27 cellular contexts compared by ENCODE assay signal in genomic region chr21:33305344-33305671, GRCh38. TPM values are rescaled to one million over a fixed set of nuclear protein-coding genes. Genes with fewer than 3 reads are reported as not detected.
A peak's percentile ranks its signal among the peaks of the same experiment; 100 is the strongest.
DNase-seq lines count a peak whose midpoint lies in the region; ATAC-seq, FAIRE-seq and TF ChIP-seq lines count a peak whose summit lies in the region.
"Had no signal": no experiment of that assay in that cellular context is flagged by ENCODE, and none has a peak within 500 bp of the region (broad histone marks: within the 10 kb centered on the region; RNA-seq: fewer than 3 reads in every experiment).

No MANE protein-coding gene starts in this region.

- H3K27ac ChIP-seq in BLaER1 treated with 17β-estradiol and CSF1 and Interleukin-3, amounts not matched to agents 10 nM and 100 nM: peak overlapping the region; percentile 68 to 98 (median 93); a peak in 21 of 22 replicates
- H3K27ac ChIP-seq in HL-60 (replicated peaks) (peak overlapping the region; percentile 67), HepG2 (ENCODE audit: extremely low read length, insufficient read depth, low read length) (no peak overlapping the region), tibial nerve (no peak overlapping the region), left ventricle myocardium inferior (replicated peaks) (no peak overlapping the region)
- H3K27ac ChIP-seq in effector memory CD4-positive, alpha-beta T cell (ENCODE audit: insufficient read depth, low read length, poor library complexity, severe bottlenecking): no peak overlapping the region
- H3K27ac ChIP-seq: PC-9, RWPE1, SK-N-MC had no signal

- no peak for FAIRE-seq in HepG2 (lab: Jason Lieb, UNC)
- FAIRE-seq: H1, HTR-8/SVneo had no signal

- no peak for ATAC-seq in activated T-helper 17 cell treated with anti-CD3 and anti-CD28 coated beads, Interleukin-2, amount 50 U/mL, for 72 hours (replicated peaks)
- peak; percentile 59 for ATAC-seq in HepG2
- ATAC-seq: HCT116 had no signal

- no peaks in the 10 kb centered on the region for H3K27me3 Mint-ChIP-seq in activated T-helper 17 cell treated with anti-CD3 and anti-CD28 coated beads, Interleukin-2, amount 50 U/mL, for 72 hours
- H3K27me3 Mint-ChIP-seq: CD4-positive, alpha-beta memory T cell had no signal

- 0 out of 22 replicates have a peak, but pooled peaks cover 0 to 3% (median 0%) of the 10 kb centered on the region in 11 experiments for H3K36me3 ChIP-seq in BLaER1 treated with 17β-estradiol and CSF1 and Interleukin-3, amounts not matched to agents 10 nM and 100 nM
- no peaks in the 10 kb centered on the region for H3K36me3 ChIP-seq in HepG2 (replicated peaks in 1 of 2; ENCODE audit: control insufficient read depth in 1 of 2, insufficient read depth in 2 of 2, low read length in 2 of 2)
- no peaks in the 10 kb centered on the region for H3K36me3 ChIP-seq in effector memory CD4-positive, alpha-beta T cell (ENCODE audit: control insufficient read depth, insufficient read depth, low read length)
- no peaks in the 10 kb centered on the region for H3K36me3 ChIP-seq in tibial nerve
- H3K36me3 ChIP-seq in left ventricle myocardium inferior: no peaks in the 10 kb centered on the region
- H3K36me3 ChIP-seq: MG63 had no signal

- BruUV-seq in HepG2 (replicated peaks; lab: Mats Ljungman, UMichigan): no TSS peak

- no peak for TF ChIP-seq POLR2A in HepG2 (IDR thresholded peaks at IDR 0.05; ENCODE audit: insufficient read depth in 1 of 2, low read depth in 2 of 2, low read length in 2 of 2)
- no peak for TF ChIP-seq POLR2A in tibial nerve (IDR thresholded peaks at IDR 0.05)

- H3K79me2 ChIP-seq in HepG2 (ENCODE audit: insufficient read depth, low read length): no peaks in the 10 kb centered on the region

- H3K9me3 Mint-ChIP-seq in activated T-helper 17 cell treated with anti-CD3 and anti-CD28 coated beads, Interleukin-2, amount 50 U/mL, for 72 hours: no peaks in the 10 kb centered on the region

- 2% methylated on average over 4 of the region's 4 CpGs for WGBS in HepG2 (ENCODE audit: low lambda C conversion rate)
- WGBS in tibial nerve, 2 donors: 80 to 90% methylated on average over 4 of the region's 4 CpGs

- H2AFZ ChIP-seq in HepG2 (ENCODE audit: low read length): no peak overlapping the region
- H2AFZ ChIP-seq: PC-9 had no signal

- H3K4me2 ChIP-seq in BLaER1 treated with 17β-estradiol and CSF1 and Interleukin-3, amounts not matched to agents 10 nM and 100 nM: peak overlapping the region; percentile 72 to 95 (median 83)
- peak overlapping the region; percentile 62 for H3K4me2 ChIP-seq in HepG2 (ENCODE audit: low read depth, low read length)
- H3K4me2 ChIP-seq: PC-9 had no signal

- peaks cover 6 to 9% (median 6%) of the 10 kb centered on the region in 11 experiments; a peak in 20 of 22 replicates for H3K9me3 ChIP-seq in BLaER1 treated with 17β-estradiol and CSF1 and Interleukin-3, amounts not matched to agents 10 nM and 100 nM (replicated peaks in 1 of 11)
- 0 out of 2 replicates have a peak, but pooled peaks cover 4% of the 10 kb centered on the region for H3K9me3 ChIP-seq in HepG2 (ENCODE audit: low read length)
- H3K9me3 ChIP-seq in effector memory CD4-positive, alpha-beta T cell (ENCODE audit: control insufficient read depth, low read length): no peaks in the 10 kb centered on the region
- H3K9me3 ChIP-seq in tibial nerve: peaks cover 0 to 3% (median 0%) of the 10 kb centered on the region in 4 donors
- no peaks in the 10 kb centered on the region for H3K9me3 ChIP-seq in left ventricle myocardium inferior (replicated peaks)
- H3K9me3 ChIP-seq: MG63 had no signal

- TF ChIP-seq CTCF in HL-60 (IDR thresholded peaks at IDR 0.05; ENCODE audit: insufficient read depth, low read length) (no peak), HepG2 (CRISPR knock-in tag; IDR thresholded peaks at IDR 0.05) (no peak), tibial nerve (IDR thresholded peaks at IDR 0.05) (no peak), left ventricle myocardium inferior (IDR thresholded peaks at IDR 0.05; ENCODE audit: borderline replicate concordance) (no peak)

- peak in 1 of 2 experiments; percentile 37; a peak in 1 of 4 replicates for TF ChIP-seq EP300 in HepG2 (IDR thresholded peaks at IDR 0.05; ENCODE audit: low read depth in 2 of 2, low read length in 2 of 2)
- no peak for TF ChIP-seq EP300 in HepG2 (CRISPR knock-in tag; IDR thresholded peaks at IDR 0.05; ENCODE audit: borderline replicate concordance)
- no peak for TF ChIP-seq EP300 in tibial nerve (IDR thresholded peaks at IDR 0.05)

- intact Hi-C loops in HepG2 (cut with micrococcal nuclease; ENCODE audit: unreplicated experiment): no loop called here
- intact Hi-C loops in left ventricle myocardium inferior (cut with micrococcal nuclease): no loop called here

- no peak for DNase-seq in HL-60 (ENCODE audit: low read depth in 1 of 2, low spot score in 1 of 2)
- no peak for DNase-seq in HepG2 (ENCODE audit: low spot score)
- no peak for DNase-seq in effector memory CD4-positive, alpha-beta T cell
- no peak for DNase-seq in tibial nerve (ENCODE audit: low spot score in 2 of 2)
- DNase-seq in NCI-H1694 treated with DMSO at 0.1 percent for 48 hours (lab: John Stamatoyannopoulos, UW): no peak
- no peak for DNase-seq in left ventricle myocardium inferior
- DNase-seq: 8988T; Calu3; CD4-positive, alpha-beta memory T cell; EL; IMR-90; Kasumi-1; MG63; NCI-H1417; NCI-H187; NCI-H2107; NCI-H446 treated with DMSO at 0.1 percent for 48 hours; NCI-H526 treated with DMSO at 0.1 percent for 48 hours; PC-9; SHP77 treated with DMSO at 0.1 percent for 48 hours had no signal

- in situ Hi-C loops in HepG2 (cut with HindIII; ENCODE audit: extremely low pct_ligation_motif_present, low pct_unique_long_range_greater_than_20kb): no loop called here

- H4K20me1 ChIP-seq in BLaER1 treated with 17β-estradiol and CSF1 and Interleukin-3, amounts not matched to agents 10 nM and 100 nM: no peaks in the 10 kb centered on the region
- H4K20me1 ChIP-seq in HepG2 (ENCODE audit: insufficient read depth, low read length): no peaks in the 10 kb centered on the region

- no peak overlapping the region for H3K4me3 ChIP-seq in BLaER1 treated with 17β-estradiol and CSF1 and Interleukin-3, amounts not matched to agents 10 nM and 100 nM
- H3K4me3 ChIP-seq in HL-60 (replicated peaks; ENCODE audit: insufficient read depth, low read length) (no peak overlapping the region), HepG2 (replicated peaks in 1 of 3; ENCODE audit: insufficient read depth in 1 of 3, low read depth in 2 of 3, low read length in 3 of 3) (no peak overlapping the region), tibial nerve (no peak overlapping the region), left ventricle myocardium inferior (no peak overlapping the region)
- no peak overlapping the region for H3K4me3 ChIP-seq in effector memory CD4-positive, alpha-beta T cell (ENCODE audit: insufficient read depth, low read depth, low read length, poor library complexity, severe bottlenecking)
- H3K4me3 ChIP-seq: MG63, PC-9, SK-N-MC had no signal

- no peak overlapping the region for H3K4me3 Mint-ChIP-seq in activated T-helper 17 cell treated with anti-CD3 and anti-CD28 coated beads, Interleukin-2, amount 50 U/mL, for 72 hours
- H3K4me3 Mint-ChIP-seq: CD4-positive, alpha-beta memory T cell had no signal

- peak overlapping the region in 9 of 11 experiments; percentile 2 to 56 (median 44); a peak in 13 of 22 replicates for H3K9ac ChIP-seq in BLaER1 treated with 17β-estradiol and CSF1 and Interleukin-3, amounts not matched to agents 10 nM and 100 nM
- no peak overlapping the region for H3K9ac ChIP-seq in HepG2 (ENCODE audit: insufficient read depth, low read depth, low read length)

- peaks cover 24% of the 10 kb centered on the region for H3K4me1 Mint-ChIP-seq in activated T-helper 17 cell treated with anti-CD3 and anti-CD28 coated beads, Interleukin-2, amount 50 U/mL, for 72 hours

- peak overlapping the region; percentile 63 for H3K27ac Mint-ChIP-seq in activated T-helper 17 cell treated with anti-CD3 and anti-CD28 coated beads, Interleukin-2, amount 50 U/mL, for 72 hours

- CTCF ChIA-PET in HepG2 (lab: Yijun Ruan, JAX; ENCODE audit: low intra/inter-chr PET ratio, low total read pairs): no interaction called here

- TF ChIP-seq RAD21 in HepG2 (CRISPR knock-in tag; IDR thresholded peaks at IDR 0.05): no peak

- H3K27me3 ChIP-seq in BLaER1 treated with 17β-estradiol and CSF1 and Interleukin-3, amounts not matched to agents 10 nM and 100 nM: no peaks in the 10 kb centered on the region
- H3K27me3 ChIP-seq in HL-60 (ENCODE audit: insufficient read depth, poor library complexity, severe bottlenecking) (no peaks in the 10 kb centered on the region), HepG2 (ENCODE audit: control insufficient read depth in 1 of 2, insufficient read depth in 2 of 2, low read length in 2 of 2) (no peaks in the 10 kb centered on the region), tibial nerve (no peaks in the 10 kb centered on the region), left ventricle myocardium inferior (ENCODE audit: low read depth) (no peaks in the 10 kb centered on the region)
- H3K27me3 ChIP-seq in effector memory CD4-positive, alpha-beta T cell (replicated peaks; ENCODE audit: control insufficient read depth, insufficient read depth, low read length, poor library complexity, severe bottlenecking): no peaks in the 10 kb centered on the region
- H3K27me3 ChIP-seq: MG63 had no signal

- POLR2A ChIA-PET in HepG2 (lab: Yijun Ruan, JAX): no interaction called here

- no peaks in the 10 kb centered on the region for H3K36me3 Mint-ChIP-seq in activated T-helper 17 cell treated with anti-CD3 and anti-CD28 coated beads, Interleukin-2, amount 50 U/mL, for 72 hours (ENCODE audit: low read depth)
- H3K36me3 Mint-ChIP-seq: CD4-positive, alpha-beta memory T cell had no signal

- H3K4me1 ChIP-seq in BLaER1 treated with 17β-estradiol and CSF1 and Interleukin-3, amounts not matched to agents 10 nM and 100 nM: peaks cover 88 to 100% (median 96%) of the 10 kb centered on the region in 10 experiments
- peaks cover 53% of the 10 kb centered on the region for H3K4me1 ChIP-seq in HepG2 (ENCODE audit: insufficient read depth, low read length)
- H3K4me1 ChIP-seq in effector memory CD4-positive, alpha-beta T cell (ENCODE audit: control insufficient read depth, insufficient read depth, low read length, poor library complexity, severe bottlenecking): peaks cover 16% of the 10 kb centered on the region
- peaks cover 0 to 19% (median 9%) of the 10 kb centered on the region in 4 donors for H3K4me1 ChIP-seq in tibial nerve
- H3K4me1 ChIP-seq in left ventricle myocardium inferior: peaks cover 19% of the 10 kb centered on the region

RNA-seq across cellular contexts. Expression of gene IFNAR1, which starts 19.5 kb away (rescaled TPM):
- total RNA-seq in activated T-helper 17 cell treated with anti-CD3 and anti-CD28 coated beads, Interleukin-2, amount 50 U/mL, for 72 hours: 10 to 100 TPM; 38.5 to 38.8 TPM
- total RNA-seq in HepG2 (2016; rRNA removed; fragmentation: Illumina TruSeq; extraction: Trizol) (9.3 and 11.2 TPM in 2 replicates), tibial nerve (10 to 100 TPM; 29.4 to 35.8 (median 31.4) TPM), left ventricle myocardium inferior (24.4 TPM)
- 1.5 and 1.9 TPM in 2 replicates for total RNA-seq in HepG2 (2016; cell fraction: cytosol; rRNA removed; fragmentation: Illumina TruSeq; extraction: Trizol; ENCODE audit: low read depth)
- total RNA-seq in HepG2 (2016; cell fraction: insoluble cytoplasmic fraction; rRNA removed; fragmentation: Illumina TruSeq; extraction: Trizol): 9.5 and 10.0 TPM in 2 replicates
- 7.9 and 9.1 TPM in 2 replicates for total RNA-seq in HepG2 (2016; cell fraction: membrane; rRNA removed; fragmentation: Illumina TruSeq; extraction: Trizol)
- 13.0 and 14.3 TPM in 2 replicates for total RNA-seq in HepG2 (2016; cell fraction: nucleus; rRNA removed; fragmentation: Illumina TruSeq; extraction: Trizol)
- 6.7 and 6.9 TPM in 2 replicates for polyA plus RNA-seq in HepG2 (2011; rRNA removed)
- 4.7 and 8.7 TPM in 2 replicates for polyA plus RNA-seq in HepG2 (2011; cell fraction: cytosol; rRNA removed)
- 2.7 and 2.9 TPM in 2 replicates for polyA plus RNA-seq in HepG2 (2011; cell fraction: nucleus; rRNA removed)
- polyA plus RNA-seq in HepG2 (2012): 17.0 and 23.0 TPM in 2 replicates
- 7.3 and 7.9 TPM in 2 replicates for polyA plus RNA-seq in HepG2 (2016; cell fraction: cytosol; fragmentation: Illumina TruSeq; extraction: Trizol; ENCODE audit: low read depth)
- polyA plus RNA-seq in HepG2 (2016; cell fraction: insoluble cytoplasmic fraction; fragmentation: Illumina TruSeq; extraction: Trizol; ENCODE audit: low read depth): 12.1 and 14.2 TPM in 2 replicates
- polyA plus RNA-seq in HepG2 (2016; cell fraction: membrane; fragmentation: Illumina TruSeq; extraction: Trizol; ENCODE audit: low read depth): 9.1 and 10.7 TPM in 2 replicates
- polyA plus RNA-seq in HepG2 (2016; cell fraction: nucleus; fragmentation: Illumina TruSeq; extraction: Trizol; ENCODE audit: insufficient read depth, low read depth): 14.6 and 15.2 TPM in 2 replicates
- 15.8 and 22.3 TPM in 2 replicates for polyA minus RNA-seq in HepG2 (2011; rRNA and poly(A)+ RNA removed; ENCODE audit: low replicate concordance)
- 14.0 and 18.3 TPM in 2 replicates for polyA minus RNA-seq in HepG2 (2011; cell fraction: cytosol; rRNA and poly(A)+ RNA removed)
- polyA minus RNA-seq in HepG2 (2011; cell fraction: nucleus; rRNA and poly(A)+ RNA removed): 17.0 and 22.1 TPM in 2 replicates

RNA-seq across cellular contexts. Expression of gene IL10RB, which starts 39.1 kb away (rescaled TPM):
- total RNA-seq in activated T-helper 17 cell treated with anti-CD3 and anti-CD28 coated beads, Interleukin-2, amount 50 U/mL, for 72 hours: 10 to 100 TPM; 30.1 to 46.7 TPM
- total RNA-seq in HepG2 (2016; rRNA removed; fragmentation: Illumina TruSeq; extraction: Trizol) (10.7 and 17.4 TPM in 2 replicates), tibial nerve (10 to 100 TPM; 17.5 to 27.3 (median 21.3) TPM), left ventricle myocardium inferior (6.8 TPM)
- 6.5 and 7.9 TPM in 2 replicates for total RNA-seq in HepG2 (2016; cell fraction: cytosol; rRNA removed; fragmentation: Illumina TruSeq; extraction: Trizol; ENCODE audit: low read depth)
- 11.7 and 17.3 TPM in 2 replicates for total RNA-seq in HepG2 (2016; cell fraction: insoluble cytoplasmic fraction; rRNA removed; fragmentation: Illumina TruSeq; extraction: Trizol)
- total RNA-seq in HepG2 (2016; cell fraction: membrane; rRNA removed; fragmentation: Illumina TruSeq; extraction: Trizol): 13.3 and 14.5 TPM in 2 replicates
- 13.1 and 13.5 TPM in 2 replicates for total RNA-seq in HepG2 (2016; cell fraction: nucleus; rRNA removed; fragmentation: Illumina TruSeq; extraction: Trizol)
- 18.2 and 19.1 TPM in 2 replicates for polyA plus RNA-seq in HepG2 (2011; rRNA removed)
- 15.4 and 21.8 TPM in 2 replicates for polyA plus RNA-seq in HepG2 (2011; cell fraction: cytosol; rRNA removed)
- polyA plus RNA-seq in HepG2 (2011; cell fraction: nucleus; rRNA removed): 5.0 and 8.8 TPM in 2 replicates
- 10.7 and 14.3 TPM in 2 replicates for polyA plus RNA-seq in HepG2 (2012)
- polyA plus RNA-seq in HepG2 (2016; cell fraction: cytosol; fragmentation: Illumina TruSeq; extraction: Trizol; ENCODE audit: low read depth): 7.2 and 7.5 TPM in 2 replicates
- polyA plus RNA-seq in HepG2 (2016; cell fraction: insoluble cytoplasmic fraction; fragmentation: Illumina TruSeq; extraction: Trizol; ENCODE audit: low read depth): 9.4 and 9.8 TPM in 2 replicates
- 10.5 and 10.9 TPM in 2 replicates for polyA plus RNA-seq in HepG2 (2016; cell fraction: membrane; fragmentation: Illumina TruSeq; extraction: Trizol; ENCODE audit: low read depth)
- polyA plus RNA-seq in HepG2 (2016; cell fraction: nucleus; fragmentation: Illumina TruSeq; extraction: Trizol; ENCODE audit: insufficient read depth, low read depth): 18.7 and 19.3 TPM in 2 replicates
- 31.7 and 32.4 TPM in 2 replicates for polyA minus RNA-seq in HepG2 (2011; rRNA and poly(A)+ RNA removed; ENCODE audit: low replicate concordance)
- polyA minus RNA-seq in HepG2 (2011; cell fraction: cytosol; rRNA and poly(A)+ RNA removed): 11.4 and 11.6 TPM in 2 replicates
- polyA minus RNA-seq in HepG2 (2011; cell fraction: nucleus; rRNA and poly(A)+ RNA removed): 9.3 and 10.9 TPM in 2 replicates

Comparison
In these comparisons a context has a peak if more than half of its experiments do, and no peak if none do; other contexts are left out.
1. H3K27ac ChIP-seq: peak in BLaER1 treated with 17β-estradiol and CSF1 and Interleukin-3, amounts not matched to agents 10 nM and 100 nM (11 of 11) and HL-60 (single experiment); none in HepG2 (single experiment), effector memory CD4-positive, alpha-beta T cell (single experiment), tibial nerve (0 of 4) and left ventricle myocardium inferior (single experiment).